In genomic region chr1:212951058-212951923, GRCh38 we compare ENCODE assay signal across 8 cellular contexts. TPM values are rescaled to one million over a fixed set of nuclear protein-coding genes. Genes with fewer than 3 reads are reported as not detected.
DNase-seq lines count a peak whose midpoint lies in the region; ATAC-seq, FAIRE-seq and TF ChIP-seq lines count a peak whose summit lies in the region.

No MANE protein-coding gene starts in this region.

- no peak for TF ChIP-seq POLR2A in A549 (IDR thresholded peaks at IDR 0.05; ENCODE audit: low read length)

- peak overlapping the region in 2 of 3 donors; percentile 53 to 70 for H3K9ac ChIP-seq in skeletal muscle tissue (ENCODE audit: low read depth in 1 of 3, low read length in 3 of 3)

- intact Hi-C loops in left ventricle myocardium inferior (cut with micrococcal nuclease), result no loop called here

- ATAC-seq in A549 (no peak), GM18909 (IDR thresholded peaks at IDR 0.05; ENCODE audit: poor library complexity, unreplicated experiment) (peak; percentile 7)

- H3K27me3 ChIP-seq in WERI-Rb-1 (ENCODE audit: insufficient read depth, low read depth, severe bottlenecking) (no peaks in the 10 kb centered on the region), left ventricle myocardium inferior (ENCODE audit: low read depth) (peaks cover 70% of the 10 kb centered on the region), skeletal muscle tissue (ENCODE audit: control insufficient read depth in 3 of 3, insufficient read depth in 3 of 3, low read length in 3 of 3) (peaks cover 0 to 19% (median 14%) of the 10 kb centered on the region in 3 donors)

- TF ChIP-seq RAD21 in A549 (conservative IDR thresholded peaks at IDR 0.05 in 1 of 2, IDR thresholded peaks at IDR 0.05 in 1 of 2), result no peak

- H3K4me1 ChIP-seq in A549 (peaks cover 7% of the 10 kb centered on the region; the same call in 1 of the 3 replicates), left ventricle myocardium inferior (peaks cover 26% of the 10 kb centered on the region), skeletal muscle tissue (ENCODE audit: control insufficient read depth in 3 of 3, insufficient read depth in 3 of 3, low read length in 3 of 3) (peaks cover 23 to 25% (median 25%) of the 10 kb centered on the region in 3 donors)

- POLR2A ChIA-PET in A549 (lab: Yijun Ruan, JAX), result no interaction called here

- peak overlapping the region; percentile 93 for H3K4me2 ChIP-seq in A549

- TF ChIP-seq EP300 in A549 (IDR thresholded peaks at IDR 0.05), result no peak

- FAIRE-seq in A549 (lab: Jason Lieb, UNC), result no peak

- no peak for DNase-seq in A549 (ENCODE audit: low read depth in 1 of 2, low spot score in 1 of 2)
- DNase-seq in WERI-Rb-1, result peak; percentile 31
- no peak for DNase-seq in left ventricle myocardium inferior
- no peak for DNase-seq in NCI-H510A treated with DMSO at 0.1 percent for 48 hours (lab: John Stamatoyannopoulos, UW)
- DNase-seq in NCI-H2196 (lab: John Stamatoyannopoulos, UW; ENCODE audit: unreplicated experiment), result no peak
- no peak for DNase-seq in NCI-H1694 (lab: John Stamatoyannopoulos, UW)

- H3K36me3 ChIP-seq in WERI-Rb-1 (peaks cover 24% of the 10 kb centered on the region), left ventricle myocardium inferior (no peaks in the 10 kb centered on the region), skeletal muscle tissue (ENCODE audit: control insufficient read depth in 3 of 3, insufficient read depth in 3 of 3, low read length in 3 of 3) (no peaks in the 10 kb centered on the region)

- WGBS in A549 (ENCODE audit: missing lambda C conversion rate), result 88% methylated on average over 23 of the region's 74 CpGs

- CTCF ChIA-PET in A549 (lab: Yijun Ruan, JAX), result interaction anchor here (0.8 to 1.3 kb wide), 8 partner anchors 10 to 252 kb away, joined by 3 to 4 read pairs (median 3); partner anchors contain the start of gene BATF3

- H3K9me3 ChIP-seq in A549 (no peaks in the 10 kb centered on the region), WERI-Rb-1 (ENCODE audit: severe bottlenecking) (no peaks in the 10 kb centered on the region), left ventricle myocardium inferior (replicated peaks) (no peaks in the 10 kb centered on the region), skeletal muscle tissue (ENCODE audit: control insufficient read depth in 3 of 3, low read length in 3 of 3) (no peaks in the 10 kb centered on the region)

- TF ChIP-seq CTCF in A549 (IDR thresholded peaks at IDR 0.05), result no peak
- TF ChIP-seq CTCF in WERI-Rb-1 (IDR thresholded peaks at IDR 0.05; ENCODE audit: low read depth, low read length), result no peak
- no peak for TF ChIP-seq CTCF in left ventricle myocardium inferior (IDR thresholded peaks at IDR 0.05; ENCODE audit: borderline replicate concordance)

- H3K27ac ChIP-seq in A549, result peak overlapping the region; percentile 59 to 86; a peak in 4 of 6 replicates
- H3K27ac ChIP-seq in WERI-Rb-1, result peak overlapping the region; percentile 61; the same call in 1 of the 2 replicates
- no peak overlapping the region for H3K27ac ChIP-seq in left ventricle myocardium inferior (replicated peaks)
- H3K27ac ChIP-seq in skeletal muscle tissue (ENCODE audit: low read depth, low read length), result no peak overlapping the region

- H3K4me3 ChIP-seq in A549 (peak overlapping the region; percentile 61), WERI-Rb-1 (ENCODE audit: low read depth, low read length) (peak overlapping the region; percentile 87), left ventricle myocardium inferior (peak overlapping the region; percentile 75), skeletal muscle tissue (ENCODE audit: low read length in 3 of 3) (peak overlapping the region; percentile 71 to 80 (median 73))

TF ChIP-seq in A549, 52 proteins besides CTCF, POLR2A, EP300 and RAD21:
- no peak for TF ChIP-seq NPAS2 (CRISPR knock-in tag; IDR thresholded peaks at IDR 0.05; ENCODE audit: borderline replicate concordance)
- TF ChIP-seq GATA3 (IDR thresholded peaks at IDR 0.05; ENCODE audit: borderline replicate concordance), result no peak
- no peak for TF ChIP-seq ZSCAN20 (CRISPR knock-in tag; IDR thresholded peaks at IDR 0.05)
- TF ChIP-seq CHD4 (IDR thresholded peaks at IDR 0.05; ENCODE audit: borderline replicate concordance), result no peak
- TF ChIP-seq RARB (CRISPR knock-in tag; IDR thresholded peaks at IDR 0.05), result no peak
- TF ChIP-seq HOXB5 (CRISPR knock-in tag; IDR thresholded peaks at IDR 0.05), result no peak
- no peak for TF ChIP-seq JUNB (IDR thresholded peaks at IDR 0.05)
- no peak for TF ChIP-seq BCL3 (IDR thresholded peaks at IDR 0.05)
- TF ChIP-seq POLR2AphosphoS2 (conservative IDR thresholded peaks at IDR 0.05; ENCODE audit: low read length), result no peak
- TF ChIP-seq KDM5A (IDR thresholded peaks at IDR 0.05), result no peak
- TF ChIP-seq FOXS1 (CRISPR knock-in tag; IDR thresholded peaks at IDR 0.05), result no peak
- no peak for TF ChIP-seq HOXB13 (CRISPR knock-in tag; IDR thresholded peaks at IDR 0.05; ENCODE audit: low read depth)
- no peak for TF ChIP-seq HOXA7 (CRISPR knock-in tag; IDR thresholded peaks at IDR 0.05)
- no peak for TF ChIP-seq ZFP36 (IDR thresholded peaks at IDR 0.05; ENCODE audit: borderline replicate concordance, partially characterized antibody)
- no peak for TF ChIP-seq NFE2L2 (conservative IDR thresholded peaks at IDR 0.05; ENCODE audit: low read length)
- no peak for TF ChIP-seq MAX (IDR thresholded peaks at IDR 0.05)

RNA-seq across cellular contexts. Expression of gene VASH2, which starts 0.9 kb away (rescaled TPM):
- polyA plus RNA-seq in A549 (2011; rRNA removed) (3.4 and 6.5 TPM in 2 replicates), A549 (2017; fragmentation: RNase III; extraction: RNeasy Plus Mini Kit Qiagen cat#74134 plus additional on column Dnase treatment) (3.0 to 4.7 TPM (median 3.3 TPM) in 3 replicates)
- 1.5 and 2.4 TPM in 2 replicates for polyA plus RNA-seq in A549 (2012; cell fraction: cytosol; rRNA removed)
- polyA plus RNA-seq in A549 (2012; cell fraction: nucleus; rRNA removed), result 1.2 and 1.6 TPM in 2 replicates
- polyA minus RNA-seq in A549 (2011; rRNA and poly(A)+ RNA removed), result 5.1 and 7.3 TPM in 2 replicates
- total RNA-seq in left ventricle myocardium inferior (1.2 TPM), skeletal muscle tissue (11.5 TPM)

Comparison
In these comparisons a context has a peak if more than half of its experiments do, and no peak if none do; other contexts are left out.
1. H3K27ac ChIP-seq: peak in A549 (2 of 2) and WERI-Rb-1 (single experiment); none in left ventricle myocardium inferior (single experiment) and skeletal muscle tissue (single experiment).
2. Peak in every context shown above with its lines, with median percentiles within 50 percentile points of each other: H3K4me3 ChIP-seq.